ENCODE assay signal across 15 cellular contexts in the genomic region with DNA sequence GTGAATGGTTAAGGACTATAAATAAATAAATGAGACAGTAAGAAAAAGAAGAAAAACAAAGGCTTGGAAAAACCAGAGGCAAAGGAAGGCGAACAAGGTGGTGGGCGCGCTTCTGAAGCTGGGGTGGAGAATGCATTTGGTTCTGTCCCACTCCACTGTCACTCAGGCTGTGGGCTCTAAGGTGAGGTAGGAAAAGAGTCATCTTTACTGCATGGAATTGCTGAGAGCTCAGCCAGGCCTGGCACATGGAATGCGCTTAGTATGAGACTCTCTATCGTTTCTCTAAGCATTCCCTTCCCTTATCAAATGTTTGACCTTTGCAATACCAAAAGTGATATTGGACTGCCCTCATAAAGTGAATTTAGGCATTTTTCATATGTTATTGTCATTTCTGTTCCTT.
"Had no signal": no experiment of that assay in that cellular context is flagged by ENCODE, and none has a peak within 500 bp of the region (broad histone marks: within the 10 kb centered on the region; RNA-seq: fewer than 3 reads in every experiment).

No MANE protein-coding gene starts in this region.

- H3K36me3 ChIP-seq: transverse colon had no signal

- ATAC-seq: activated CD8-positive, alpha-beta T cell treated with anti-CD3 and anti-CD28 coated beads for 36 hours; naive thymus-derived CD8-positive, alpha-beta T cell had no signal

- H3K4me1 ChIP-seq: pancreas had no signal

- H3K9me3 ChIP-seq: pancreas, transverse colon, vagina had no signal

- H3K27ac ChIP-seq: pancreas, transverse colon, vagina had no signal

- H3K4me3 ChIP-seq: pancreas, transverse colon, vagina had no signal

- DNase-seq: activated CD4-positive, alpha-beta T cell treated with anti-CD3 and anti-CD28 coated beads for 48 hours; activated CD4-positive, CD25-positive, alpha-beta regulatory T cell; activated CD8-positive, alpha-beta T cell treated with anti-CD3 and anti-CD28 coated beads for 36 hours; activated naive CD4-positive, alpha-beta T cell treated with anti-CD3 and anti-CD28 coated beads for 36 hours; activated T-cell treated with anti-CD3 and anti-CD28 coated beads, Interleukin-2, amount 50 U/mL, for 1 hour; effector CD8-positive, alpha-beta T cell; naive thymus-derived CD8-positive, alpha-beta T cell; stimulated activated CD4-positive, alpha-beta T cell treated with anti-CD3 and anti-CD28 coated beads, Interleukin-12 subunit alpha, Interleukin-12 subunit beta, amount 100 ng/mL, for 4 hours; stimulated activated CD4-positive, alpha-beta T cell treated with anti-CD3 and anti-CD28 coated beads, Interleukin-1b, Interleukin-23, amount 100 ng/mL, for 48 hours; stimulated activated CD8-positive, alpha-beta memory T cell treated with anti-CD3 and anti-CD28 coated beads, Interleukin-4, amount 100 ng/mL, for 48 hours; stimulated activated naive CD4-positive, alpha-beta T cell; T1000 had no signal

- H3K27me3 ChIP-seq: transverse colon, vagina had no signal
